In the genomic region with DNA sequence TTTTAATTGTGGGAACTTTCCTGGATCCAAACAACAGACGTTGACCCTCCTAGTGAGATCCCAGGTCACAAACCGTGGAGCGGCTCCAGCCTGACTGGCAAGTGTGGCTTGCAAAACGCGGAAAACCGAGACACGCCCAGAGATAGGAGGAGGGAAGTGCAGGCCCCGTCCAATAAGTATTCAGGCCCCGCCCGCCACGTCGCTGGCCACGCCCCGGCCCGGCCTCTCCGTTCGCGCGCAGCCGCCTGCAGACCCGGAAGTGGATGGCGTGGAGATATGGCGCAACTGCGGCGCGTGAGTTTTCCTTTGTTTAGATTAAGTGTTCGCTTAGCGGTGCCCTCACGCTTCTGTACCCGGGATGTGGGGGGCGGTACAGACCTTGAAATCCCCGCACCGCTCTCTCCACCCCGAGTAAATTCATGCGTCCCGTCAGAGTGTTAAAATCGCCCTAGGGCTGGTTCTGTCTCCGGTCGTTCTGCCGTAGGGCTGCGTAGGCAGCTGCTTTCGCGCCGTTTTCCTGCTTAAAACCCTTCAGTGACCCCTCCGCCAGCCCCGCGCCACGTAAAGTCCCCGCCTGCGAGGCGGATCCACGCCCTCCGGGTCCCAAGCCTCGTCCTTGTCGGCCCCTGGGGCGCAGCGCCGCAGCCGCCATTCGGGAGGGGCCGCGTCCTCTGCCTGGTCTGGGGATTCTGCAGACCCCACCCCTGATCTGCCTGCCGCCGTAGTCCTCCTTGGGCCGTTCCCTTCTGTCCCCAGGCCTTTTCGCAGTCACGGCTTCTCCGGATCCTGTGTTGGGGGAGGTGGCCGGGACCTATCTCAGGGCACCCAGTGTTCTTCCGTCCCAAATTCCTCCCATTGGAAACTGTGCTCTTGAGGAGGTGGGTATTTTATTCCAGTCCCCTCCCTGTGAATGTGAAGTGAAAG, we compare ENCODE assay signal across 1 cellular context.
A peak's percentile ranks its signal among the peaks of the same experiment; 100 is the strongest.
TF ChIP-seq lines count a peak whose summit lies in the region.

A gene (plus strand): TSS at position 250 of the 924 bp plus-strand sequence. CDS start 27 bp downstream, at position 277.

TF ChIP-seq in HepG2, 621 proteins besides CTCF, POLR2A, EP300 and RAD21 (continued from another document and continues in another):
- TF ChIP-seq, protein P1, sequence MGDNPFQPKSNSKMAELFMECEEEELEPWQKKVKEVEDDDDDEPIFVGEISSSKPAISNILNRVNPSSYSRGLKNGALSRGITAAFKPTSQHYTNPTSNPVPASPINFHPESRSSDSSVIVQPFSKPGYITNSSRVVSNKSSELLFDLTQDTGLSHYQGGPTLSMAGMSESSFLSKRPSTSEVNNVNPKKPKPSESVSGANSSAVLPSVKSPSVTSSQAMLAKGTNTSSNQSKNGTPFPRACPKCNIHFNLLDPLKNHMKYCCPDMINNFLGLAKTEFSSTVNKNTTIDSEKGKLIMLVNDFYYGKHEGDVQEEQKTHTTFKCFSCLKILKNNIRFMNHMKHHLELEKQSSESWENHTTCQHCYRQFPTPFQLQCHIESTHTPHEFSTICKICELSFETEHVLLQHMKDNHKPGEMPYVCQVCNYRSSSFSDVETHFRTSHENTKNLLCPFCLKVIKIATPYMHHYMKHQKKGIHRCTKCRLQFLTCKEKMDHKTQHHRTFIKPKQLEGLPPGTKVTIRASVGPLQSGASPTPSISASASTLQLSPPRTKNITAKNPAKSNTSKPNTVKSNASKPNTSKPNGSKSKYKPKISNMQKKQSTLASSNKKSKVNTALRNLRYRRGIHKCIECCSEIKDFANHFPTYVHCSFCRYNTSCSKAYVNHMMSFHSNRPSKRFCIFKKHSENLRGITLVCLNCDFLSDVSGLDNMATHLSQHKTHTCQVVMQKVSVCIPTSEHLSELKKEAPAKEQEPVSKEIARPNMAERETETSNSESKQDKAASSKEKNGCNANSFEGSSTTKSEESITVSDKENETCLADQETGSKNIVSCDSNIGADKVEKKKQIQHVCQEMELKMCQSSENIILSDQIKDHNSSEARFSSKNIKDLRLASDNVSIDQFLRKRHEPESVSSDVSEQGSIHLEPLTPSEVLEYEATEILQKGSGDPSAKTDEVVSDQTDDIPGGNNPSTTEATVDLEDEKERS (CRISPR knock-in tag; IDR thresholded peaks at IDR 0.05) = no peak
- TF ChIP-seq, protein P2, sequence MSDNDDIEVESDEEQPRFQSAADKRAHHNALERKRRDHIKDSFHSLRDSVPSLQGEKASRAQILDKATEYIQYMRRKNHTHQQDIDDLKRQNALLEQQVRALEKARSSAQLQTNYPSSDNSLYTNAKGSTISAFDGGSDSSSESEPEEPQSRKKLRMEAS (IDR thresholded peaks at IDR 0.05) = peak; percentile 80
- TF ChIP-seq, protein P3, sequence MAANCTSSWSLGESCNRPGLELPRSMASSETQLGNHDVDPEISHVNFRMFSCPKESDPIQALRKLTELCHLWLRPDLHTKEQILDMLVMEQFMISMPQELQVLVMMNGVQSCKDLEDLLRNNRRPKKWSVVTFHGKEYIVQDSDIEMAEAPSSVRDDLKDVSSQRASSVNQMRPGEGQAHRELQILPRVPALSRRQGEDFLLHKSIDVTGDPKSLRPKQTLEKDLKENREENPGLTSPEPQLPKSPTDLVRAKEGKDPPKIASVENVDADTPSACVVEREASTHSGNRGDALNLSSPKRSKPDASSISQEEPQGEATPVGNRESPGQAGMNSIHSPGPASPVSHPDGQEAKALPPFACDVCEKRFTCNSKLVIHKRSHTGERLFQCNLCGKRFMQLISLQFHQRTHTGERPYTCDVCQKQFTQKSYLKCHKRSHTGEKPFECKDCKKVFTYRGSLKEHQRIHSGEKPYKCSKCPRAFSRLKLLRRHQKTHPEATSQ (CRISPR knock-in tag; IDR thresholded peaks at IDR 0.05; ENCODE audit: borderline replicate concordance) = 0 out of 2 replicates have a peak, but pooled peaks have one; percentile 45
- TF ChIP-seq ZNF496 (CRISPR knock-in tag; IDR thresholded peaks at IDR 0.05; ENCODE audit: insufficient replicate concordance) = no peak
- TF ChIP-seq, protein P4, sequence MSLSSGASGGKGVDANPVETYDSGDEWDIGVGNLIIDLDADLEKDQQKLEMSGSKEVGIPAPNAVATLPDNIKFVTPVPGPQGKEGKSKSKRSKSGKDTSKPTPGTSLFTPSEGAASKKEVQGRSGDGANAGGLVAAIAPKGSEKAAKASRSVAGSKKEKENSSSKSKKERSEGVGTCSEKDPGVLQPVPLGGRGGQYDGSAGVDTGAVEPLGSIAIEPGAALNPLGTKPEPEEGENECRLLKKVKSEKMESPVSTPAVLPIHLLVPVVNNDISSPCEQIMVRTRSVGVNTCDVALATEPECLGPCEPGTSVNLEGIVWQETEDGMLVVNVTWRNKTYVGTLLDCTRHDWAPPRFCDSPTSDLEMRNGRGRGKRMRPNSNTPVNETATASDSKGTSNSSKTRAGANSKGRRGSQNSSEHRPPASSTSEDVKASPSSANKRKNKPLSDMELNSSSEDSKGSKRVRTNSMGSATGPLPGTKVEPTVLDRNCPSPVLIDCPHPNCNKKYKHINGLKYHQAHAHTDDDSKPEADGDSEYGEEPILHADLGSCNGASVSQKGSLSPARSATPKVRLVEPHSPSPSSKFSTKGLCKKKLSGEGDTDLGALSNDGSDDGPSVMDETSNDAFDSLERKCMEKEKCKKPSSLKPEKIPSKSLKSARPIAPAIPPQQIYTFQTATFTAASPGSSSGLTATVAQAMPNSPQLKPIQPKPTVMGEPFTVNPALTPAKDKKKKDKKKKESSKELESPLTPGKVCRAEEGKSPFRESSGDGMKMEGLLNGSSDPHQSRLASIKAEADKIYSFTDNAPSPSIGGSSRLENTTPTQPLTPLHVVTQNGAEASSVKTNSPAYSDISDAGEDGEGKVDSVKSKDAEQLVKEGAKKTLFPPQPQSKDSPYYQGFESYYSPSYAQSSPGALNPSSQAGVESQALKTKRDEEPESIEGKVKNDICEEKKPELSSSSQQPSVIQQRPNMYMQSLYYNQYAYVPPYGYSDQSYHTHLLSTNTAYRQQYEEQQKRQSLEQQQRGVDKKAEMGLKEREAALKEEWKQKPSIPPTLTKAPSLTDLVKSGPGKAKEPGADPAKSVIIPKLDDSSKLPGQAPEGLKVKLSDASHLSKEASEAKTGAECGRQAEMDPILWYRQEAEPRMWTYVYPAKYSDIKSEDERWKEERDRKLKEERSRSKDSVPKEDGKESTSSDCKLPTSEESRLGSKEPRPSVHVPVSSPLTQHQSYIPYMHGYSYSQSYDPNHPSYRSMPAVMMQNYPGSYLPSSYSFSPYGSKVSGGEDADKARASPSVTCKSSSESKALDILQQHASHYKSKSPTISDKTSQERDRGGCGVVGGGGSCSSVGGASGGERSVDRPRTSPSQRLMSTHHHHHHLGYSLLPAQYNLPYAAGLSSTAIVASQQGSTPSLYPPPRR (CRISPR knock-in tag; IDR thresholded peaks at IDR 0.05; ENCODE audit: borderline replicate concordance) = peak; percentile 34; the same call in 1 of the 2 replicates
- no peak for TF ChIP-seq ZNF549 (CRISPR knock-in tag; IDR thresholded peaks at IDR 0.05)
- TF ChIP-seq CBFB (CRISPR knock-in tag; IDR thresholded peaks at IDR 0.05) = no peak
- TF ChIP-seq ZBTB7A (CRISPR knock-in tag; IDR thresholded peaks at IDR 0.05) = no peak; the same call in 1 of the 2 replicates
- TF ChIP-seq CC2D1A (CRISPR knock-in tag; IDR thresholded peaks at IDR 0.05) = no peak
- no peak; the same call in 1 of the 2 replicates for TF ChIP-seq ZNF292 (CRISPR knock-in tag; IDR thresholded peaks at IDR 0.05; ENCODE audit: borderline replicate concordance, low read depth)
- no peak for TF ChIP-seq ZNF776 (CRISPR knock-in tag; IDR thresholded peaks at IDR 0.05)
- TF ChIP-seq HES4 (CRISPR knock-in tag; IDR thresholded peaks at IDR 0.05; ENCODE audit: borderline replicate concordance) = 0 out of 2 replicates have a peak, but pooled peaks have one; percentile 19
- no peak for TF ChIP-seq CENPX (CRISPR knock-in tag; IDR thresholded peaks at IDR 0.05)
- TF ChIP-seq ZNF891 (CRISPR knock-in tag; IDR thresholded peaks at IDR 0.05) = peak; percentile 71; the same call in 1 of the 2 replicates
- peak; percentile 31; the same call in 1 of the 2 replicates for TF ChIP-seq TGIF2 (CRISPR knock-in tag; IDR thresholded peaks at IDR 0.05)
- TF ChIP-seq SAFB2 (CRISPR knock-in tag; IDR thresholded peaks at IDR 0.05; ENCODE audit: borderline replicate concordance, low read depth) = no peak
- 0 out of 2 replicates have a peak, but pooled peaks have one; percentile 55 for TF ChIP-seq ZNF570 (CRISPR knock-in tag; IDR thresholded peaks at IDR 0.05; ENCODE audit: borderline replicate concordance)
- TF ChIP-seq ARID2 (CRISPR knock-in tag; IDR thresholded peaks at IDR 0.05; ENCODE audit: borderline replicate concordance) = peak; percentile 91
- no peak for TF ChIP-seq TCF7 (IDR thresholded peaks at IDR 0.05; ENCODE audit: low read depth)
- TF ChIP-seq, protein P5, sequence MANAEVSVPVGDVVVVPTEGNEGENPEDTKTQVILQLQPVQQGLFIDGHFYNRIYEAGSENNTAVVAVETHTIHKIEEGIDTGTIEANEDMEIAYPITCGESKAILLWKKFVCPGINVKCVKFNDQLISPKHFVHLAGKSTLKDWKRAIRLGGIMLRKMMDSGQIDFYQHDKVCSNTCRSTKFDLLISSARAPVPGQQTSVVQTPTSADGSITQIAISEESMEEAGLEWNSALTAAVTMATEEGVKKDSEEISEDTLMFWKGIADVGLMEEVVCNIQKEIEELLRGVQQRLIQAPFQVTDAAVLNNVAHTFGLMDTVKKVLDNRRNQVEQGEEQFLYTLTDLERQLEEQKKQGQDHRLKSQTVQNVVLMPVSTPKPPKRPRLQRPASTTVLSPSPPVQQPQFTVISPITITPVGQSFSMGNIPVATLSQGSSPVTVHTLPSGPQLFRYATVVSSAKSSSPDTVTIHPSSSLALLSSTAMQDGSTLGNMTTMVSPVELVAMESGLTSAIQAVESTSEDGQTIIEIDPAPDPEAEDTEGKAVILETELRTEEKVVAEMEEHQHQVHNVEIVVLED (CRISPR knock-in tag; IDR thresholded peaks at IDR 0.05; ENCODE audit: borderline replicate concordance) = peak; percentile 90
- TF ChIP-seq, protein P6, sequence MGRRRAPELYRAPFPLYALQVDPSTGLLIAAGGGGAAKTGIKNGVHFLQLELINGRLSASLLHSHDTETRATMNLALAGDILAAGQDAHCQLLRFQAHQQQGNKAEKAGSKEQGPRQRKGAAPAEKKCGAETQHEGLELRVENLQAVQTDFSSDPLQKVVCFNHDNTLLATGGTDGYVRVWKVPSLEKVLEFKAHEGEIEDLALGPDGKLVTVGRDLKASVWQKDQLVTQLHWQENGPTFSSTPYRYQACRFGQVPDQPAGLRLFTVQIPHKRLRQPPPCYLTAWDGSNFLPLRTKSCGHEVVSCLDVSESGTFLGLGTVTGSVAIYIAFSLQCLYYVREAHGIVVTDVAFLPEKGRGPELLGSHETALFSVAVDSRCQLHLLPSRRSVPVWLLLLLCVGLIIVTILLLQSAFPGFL (CRISPR knock-in tag; IDR thresholded peaks at IDR 0.05) = no peak
- no peak for TF ChIP-seq RFXANK (CRISPR knock-in tag; IDR thresholded peaks at IDR 0.05)
- TF ChIP-seq, protein P7, sequence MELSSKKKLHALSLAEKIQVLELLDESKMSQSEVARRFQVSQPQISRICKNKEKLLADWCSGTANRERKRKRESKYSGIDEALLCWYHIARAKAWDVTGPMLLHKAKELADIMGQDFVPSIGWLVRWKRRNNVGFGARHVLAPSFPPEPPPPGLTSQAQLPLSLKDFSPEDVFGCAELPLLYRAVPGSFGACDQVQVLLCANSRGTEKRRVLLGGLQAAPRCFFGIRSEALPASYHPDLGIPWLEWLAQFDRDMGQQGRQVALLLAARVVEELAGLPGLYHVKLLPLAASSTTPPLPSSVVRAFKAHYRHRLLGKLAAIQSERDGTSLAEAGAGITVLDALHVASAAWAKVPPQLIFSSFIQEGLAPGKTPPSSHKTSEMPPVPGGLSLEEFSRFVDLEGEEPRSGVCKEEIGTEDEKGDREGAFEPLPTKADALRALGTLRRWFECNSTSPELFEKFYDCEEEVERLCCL (CRISPR knock-in tag; IDR thresholded peaks at IDR 0.05; ENCODE audit: borderline replicate concordance) = no peak
- TF ChIP-seq TRIM24 (CRISPR knock-in tag; IDR thresholded peaks at IDR 0.05) = no peak
- peak; percentile 64; the same call in 1 of the 2 replicates for TF ChIP-seq TARDBP (CRISPR knock-in tag; IDR thresholded peaks at IDR 0.05)
- peak; percentile 88 for TF ChIP-seq MXD4 (CRISPR knock-in tag; IDR thresholded peaks at IDR 0.05)
- TF ChIP-seq SMARCE1 (IDR thresholded peaks at IDR 0.05; ENCODE audit: borderline replicate concordance) = no peak
- peak; percentile 67 for TF ChIP-seq ZNF605 (CRISPR knock-in tag; IDR thresholded peaks at IDR 0.05)
- TF ChIP-seq HMG20A (CRISPR knock-in tag; IDR thresholded peaks at IDR 0.05; ENCODE audit: borderline replicate concordance) = no peak
- TF ChIP-seq ZNF143 (CRISPR knock-in tag; IDR thresholded peaks at IDR 0.05) = peak; percentile 14; the same call in 1 of the 2 replicates
- TF ChIP-seq, protein P8, sequence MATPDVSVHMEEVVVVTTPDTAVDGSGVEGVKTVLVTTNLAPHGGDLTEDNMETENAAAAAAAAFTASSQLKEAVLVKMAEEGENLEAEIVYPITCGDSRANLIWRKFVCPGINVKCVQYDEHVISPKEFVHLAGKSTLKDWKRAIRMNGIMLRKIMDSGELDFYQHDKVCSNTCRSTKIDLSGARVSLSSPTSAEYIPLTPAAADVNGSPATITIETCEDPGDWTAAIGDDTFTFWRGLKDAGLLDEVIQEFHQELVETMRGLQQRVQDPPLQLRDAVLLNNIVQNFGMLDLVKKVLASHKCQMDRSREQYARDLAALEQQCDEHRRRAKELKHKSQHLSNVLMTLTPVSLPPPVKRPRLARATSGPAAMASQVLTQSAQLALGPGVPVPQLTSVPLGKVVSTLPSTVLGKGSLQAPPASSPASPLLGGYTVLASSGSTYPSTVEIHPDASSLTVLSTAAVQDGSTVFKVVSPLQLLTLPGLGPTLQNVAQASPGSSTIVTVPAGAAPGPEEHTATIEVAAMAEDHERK (CRISPR knock-in tag; IDR thresholded peaks at IDR 0.05; ENCODE audit: low read depth) = no peak
- TF ChIP-seq, protein P9, sequence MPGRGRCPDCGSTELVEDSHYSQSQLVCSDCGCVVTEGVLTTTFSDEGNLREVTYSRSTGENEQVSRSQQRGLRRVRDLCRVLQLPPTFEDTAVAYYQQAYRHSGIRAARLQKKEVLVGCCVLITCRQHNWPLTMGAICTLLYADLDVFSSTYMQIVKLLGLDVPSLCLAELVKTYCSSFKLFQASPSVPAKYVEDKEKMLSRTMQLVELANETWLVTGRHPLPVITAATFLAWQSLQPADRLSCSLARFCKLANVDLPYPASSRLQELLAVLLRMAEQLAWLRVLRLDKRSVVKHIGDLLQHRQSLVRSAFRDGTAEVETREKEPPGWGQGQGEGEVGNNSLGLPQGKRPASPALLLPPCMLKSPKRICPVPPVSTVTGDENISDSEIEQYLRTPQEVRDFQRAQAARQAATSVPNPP (CRISPR knock-in tag; IDR thresholded peaks at IDR 0.05) = no peak
- TF ChIP-seq ZFP36 (IDR thresholded peaks at IDR 0.05; ENCODE audit: borderline replicate concordance, low read depth, low read length, partially characterized antibody) = no peak
- TF ChIP-seq PAX8 (CRISPR knock-in tag; IDR thresholded peaks at IDR 0.05; ENCODE audit: borderline replicate concordance) = 0 out of 2 replicates have a peak, but pooled peaks have one; percentile 60
- no peak for TF ChIP-seq ZNF138 (CRISPR knock-in tag; IDR thresholded peaks at IDR 0.05; ENCODE audit: low read depth)
- no peak for TF ChIP-seq NFIB (CRISPR knock-in tag; IDR thresholded peaks at IDR 0.05; ENCODE audit: borderline replicate concordance)
- TF ChIP-seq SMAD3 (CRISPR knock-in tag; IDR thresholded peaks at IDR 0.05) = 0 out of 2 replicates have a peak, but pooled peaks have one; percentile 30
- TF ChIP-seq ZSCAN22 (CRISPR knock-in tag; IDR thresholded peaks at IDR 0.05) = peak; percentile 30; the same call in 1 of the 2 replicates
